Comparison of ENCODE assay signal across 9 cellular contexts in genomic region chr2:85584354-85584856, GRCh38. TPM values are rescaled to one million over a fixed set of nuclear protein-coding genes. Genes with fewer than 3 reads are reported as not detected.
A peak's percentile ranks its signal among the peaks of the same experiment; 100 is the strongest.
DNase-seq lines count a peak whose midpoint lies in the region; ATAC-seq and TF ChIP-seq lines count a peak whose summit lies in the region.
"Had no signal": no experiment of that assay in that cellular context is flagged by ENCODE, and none has a peak within 500 bp of the region (broad histone marks: within the 10 kb centered on the region; RNA-seq: fewer than 3 reads in every experiment).

A gene with protein sequence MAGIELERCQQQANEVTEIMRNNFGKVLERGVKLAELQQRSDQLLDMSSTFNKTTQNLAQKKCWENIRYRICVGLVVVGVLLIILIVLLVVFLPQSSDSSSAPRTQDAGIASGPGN (plus strand): TSS chr2:85584431. CDS start chr2:85584491, 60 bp downstream.

- peaks cover 0 to 15% (median 0%) of the 10 kb centered on the region in 9 donors for H3K36me3 ChIP-seq in heart right ventricle

- H3K27me3 ChIP-seq in heart right ventricle: no peaks in the 10 kb centered on the region

- H3K9me3 ChIP-seq in heart right ventricle: no peaks in the 10 kb centered on the region

- peak within 1 kb of the TSS; percentile 62 to 97 (median 93) for H3K27ac ChIP-seq in heart right ventricle
- H3K27ac ChIP-seq: 22Rv1 had no signal

- peaks cover 9 to 80% (median 64%) of the 10 kb centered on the region in 9 donors for H3K4me1 ChIP-seq in heart right ventricle

- ATAC-seq in HG03457 (IDR thresholded peaks at IDR 0.05; ENCODE audit: unreplicated experiment): peak; percentile 18
- peak; percentile 55 to 69 (median 62) for ATAC-seq in heart right ventricle

- WGBS in heart right ventricle, 2 donors: 6% methylated on average over 50 to 52 of the region's 52 CpGs

- H3K4me3 ChIP-seq in heart right ventricle: peak within 1 kb of the TSS; percentile 45 to 83 (median 76)

- DNase-seq in NCI-H2227 (lab: John Stamatoyannopoulos, UW; ENCODE audit: unreplicated experiment) (peak; percentile 51), NCI-H2227 treated with DMSO at 0.1 percent for 48 hours (lab: John Stamatoyannopoulos, UW) (no peak), heart right ventricle (peak in 1 of 2 donors; percentile 57), retina (peak; percentile 69), NCI-H2196 treated with DMSO at 0.1 percent for 48 hours (lab: John Stamatoyannopoulos, UW; ENCODE audit: unreplicated experiment) (no peak), amniotic stem cell (lab: John Stamatoyannopoulos, UW) (no peak)
- peak; percentile 37 for DNase-seq in activated naive CD4-positive, alpha-beta T cell treated with anti-CD3 and anti-CD28 coated beads, Interleukin-2, amount 50 U/mL, for 16 hours

- intact Hi-C loops in heart right ventricle (cut with DNase I): no loop called here

- TF ChIP-seq CTCF in heart right ventricle (IDR thresholded peaks at IDR 0.05): no peak

RNA-seq across cellular contexts. Expression of the gene that starts here (rescaled TPM):
- total RNA-seq in heart right ventricle: 100 to 1,000 TPM in 1 of 10 donors, 10 to 100 TPM in 9; 25.8 to 146 (median 35.5) TPM
- 100 to 1,000 TPM in 1 of 2 donors, 10 to 100 TPM in 1; 79.6 to 131 TPM for polyA plus RNA-seq in heart right ventricle

Comparison
In these comparisons a context has a peak if more than half of its experiments do, and no peak if none do; other contexts are left out.
1. DNase-seq: peak in NCI-H2227 (single experiment), activated naive CD4-positive, alpha-beta T cell treated with anti-CD3 and anti-CD28 coated beads, Interleukin-2, amount 50 U/mL, for 16 hours (single experiment) and retina (single experiment); none in NCI-H2227 treated with DMSO at 0.1 percent for 48 hours (single experiment), NCI-H2196 treated with DMSO at 0.1 percent for 48 hours (single experiment) and amniotic stem cell (single experiment).